Comparison of ENCODE assay signal across 20 cellular contexts in the genomic region with DNA sequence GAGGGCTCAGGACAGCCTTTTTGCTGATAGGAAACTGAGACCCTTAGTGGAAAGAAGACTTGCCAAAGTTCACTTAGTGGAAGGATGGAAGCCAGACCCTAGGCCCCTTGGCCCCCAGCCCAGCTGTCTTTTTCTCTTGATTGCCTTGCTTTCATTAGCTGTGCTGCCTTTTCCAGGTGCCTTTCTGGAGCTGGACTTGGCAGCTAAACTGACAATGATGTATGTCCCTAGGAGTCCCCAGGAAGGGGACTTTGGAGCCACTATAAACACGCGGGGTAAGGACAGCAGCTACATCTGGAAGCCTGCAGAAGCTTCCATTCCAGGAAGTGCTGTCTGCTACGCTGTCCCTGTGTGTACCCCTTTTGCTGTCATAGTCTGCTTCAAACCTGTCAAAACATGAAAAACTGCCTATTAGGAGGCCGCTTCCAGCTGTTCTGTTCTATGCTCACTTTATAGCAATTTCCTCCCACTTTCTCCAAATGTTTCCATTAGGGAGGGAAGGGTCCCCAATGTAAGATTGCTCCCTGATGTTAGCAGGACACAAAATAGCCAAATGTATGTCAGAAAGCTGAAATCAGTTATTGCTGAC.
"Had no signal": no experiment of that assay in that cellular context is flagged by ENCODE, and none has a peak within 500 bp of the region (broad histone marks: within the 10 kb centered on the region; RNA-seq: fewer than 3 reads in every experiment).

No MANE protein-coding gene starts in this region.

- H3K4me3 Mint-ChIP-seq: natural killer cell; stimulated activated effector memory CD8-positive, alpha-beta T cell treated with anti-CD3 and anti-CD28 coated beads, Interleukin-12 subunit alpha, Interleukin-12 subunit beta, amount 100 ng/mL, for 72 hours; stimulated activated naive CD8-positive, alpha-beta T cell treated with anti-CD3 and anti-CD28 coated beads, Interleukin-15, Interleukin-2, amounts not matched to agents 100 ng/mL and 50 ng/mL, for 24 hours had no signal

- H3K36me3 Mint-ChIP-seq: natural killer cell; stimulated activated effector memory CD8-positive, alpha-beta T cell treated with anti-CD3 and anti-CD28 coated beads, Interleukin-12 subunit alpha, Interleukin-12 subunit beta, amount 100 ng/mL, for 72 hours had no signal

- DNase-seq: colonic mucosa; dermis blood vessel endothelial cell; esophagus squamous epithelium; foreskin fibroblast; glutamatergic neuron; kidney; left cardiac atrium; mucosa of descending colon; natural killer cell; occipital lobe; pancreas; right cardiac atrium; stimulated activated CD4-positive, alpha-beta T cell treated with anti-CD3 and anti-CD28 coated beads, Interleukin-4, amount 100 ng/mL, for 1 hour; stimulated activated CD8-positive, alpha-beta memory T cell treated with anti-CD3 and anti-CD28 coated beads, Interleukin-4, amount 100 ng/mL, for 48 hours; tibial artery; upper lobe of right lung had no signal

- ATAC-seq: gastroesophageal sphincter; left cardiac atrium; mucosa of descending colon; natural killer cell; right cardiac atrium; stimulated activated effector memory CD8-positive, alpha-beta T cell treated with anti-CD3 and anti-CD28 coated beads, Interleukin-12 subunit alpha, Interleukin-12 subunit beta, amount 100 ng/mL, for 72 hours; upper lobe of right lung had no signal

- H3K27ac Mint-ChIP-seq: natural killer cell; progenitor cell of endocrine pancreas; stimulated activated effector memory CD8-positive, alpha-beta T cell treated with anti-CD3 and anti-CD28 coated beads, Interleukin-12 subunit alpha, Interleukin-12 subunit beta, amount 100 ng/mL, for 72 hours; stimulated activated naive CD8-positive, alpha-beta T cell treated with anti-CD3 and anti-CD28 coated beads, Interleukin-15, Interleukin-2, amounts not matched to agents 100 ng/mL and 50 ng/mL, for 24 hours had no signal

- H3K9me3 Mint-ChIP-seq: natural killer cell; stimulated activated effector memory CD8-positive, alpha-beta T cell treated with anti-CD3 and anti-CD28 coated beads, Interleukin-12 subunit alpha, Interleukin-12 subunit beta, amount 100 ng/mL, for 72 hours; stimulated activated naive CD8-positive, alpha-beta T cell treated with anti-CD3 and anti-CD28 coated beads, Interleukin-15, Interleukin-2, amounts not matched to agents 100 ng/mL and 50 ng/mL, for 24 hours had no signal
